15 cellular contexts compared by ENCODE assay signal in genomic region chr17:1498869-1499268, GRCh38. TPM values are rescaled to one million over a fixed set of nuclear protein-coding genes. Genes with fewer than 3 reads are reported as not detected.
A peak's percentile ranks its signal among the peaks of the same experiment; 100 is the strongest.
DNase-seq lines count a peak whose midpoint lies in the region; ATAC-seq, FAIRE-seq and TF ChIP-seq lines count a peak whose summit lies in the region.
"Had no signal": no experiment of that assay in that cellular context is flagged by ENCODE, and none has a peak within 500 bp of the region (broad histone marks: within the 10 kb centered on the region; RNA-seq: fewer than 3 reads in every experiment).

No MANE protein-coding gene starts in this region.

- CTCF ChIA-PET in K562 (lab: Yijun Ruan, JAX; ENCODE audit: low intra/inter-chr PET ratio): no interaction called here

- H2AFZ ChIP-seq in Loucy (ENCODE audit: low read length) (no peak overlapping the region), K562 (ENCODE audit: low read depth, low read length) (no peak overlapping the region)

- H3K4me3 ChIP-seq in Loucy (ENCODE audit: low read length, poor library complexity, severe bottlenecking) (no peak overlapping the region), K562 (no peak overlapping the region)

- no peak for TF ChIP-seq EP300 in K562 (IDR thresholded peaks at IDR 0.05; ENCODE audit: low read length)

- H3K4me1 ChIP-seq in Loucy (ENCODE audit: insufficient read depth, low read length, poor library complexity, severe bottlenecking): peaks cover 6% of the 10 kb centered on the region
- peaks cover 0 to 8% of the 10 kb centered on the region in 2 experiments; a peak in 2 of 5 replicates for H3K4me1 ChIP-seq in K562 (replicated peaks in 1 of 2; ENCODE audit: control insufficient read depth in 2 of 2, insufficient read depth in 2 of 2, low read length in 2 of 2)

- H3F3A ChIP-seq in Loucy (ENCODE audit: low read depth): no peaks in the 10 kb centered on the region

- no TSS peak for BruUV-seq in K562 (replicated peaks; lab: Mats Ljungman, UMichigan)

- no peak for TF ChIP-seq POLR2A in K562 (conservative IDR thresholded peaks at IDR 0.05)

- H3K79me2 ChIP-seq in Loucy (ENCODE audit: insufficient read depth, low read length) (no peaks in the 10 kb centered on the region), K562 (ENCODE audit: control insufficient read depth, insufficient read depth, low read length) (no peaks in the 10 kb centered on the region)

- 48% methylated on average over 9 of the region's 9 CpGs for WGBS in K562 (ENCODE audit: insufficient coverage, low coverage, missing lambda C conversion rate)

- H3K36me3 ChIP-seq in Loucy (ENCODE audit: insufficient read depth, low read length): peaks cover 4% of the 10 kb centered on the region; the same call in 1 of the 2 replicates
- no peaks in the 10 kb centered on the region for H3K36me3 ChIP-seq in K562 (ENCODE audit: control insufficient read depth, insufficient read depth, low read length)

- in situ Hi-C loops in Caki2 (cut with HindIII; ENCODE audit: low pct_unique_long_range_greater_than_20kb, low sequenced_read_pairs): no loop called here
- in situ Hi-C loops in K562 (cut with MboI): no loop called here

- H3K4me2 ChIP-seq in Loucy (ENCODE audit: low read depth, low read length, poor library complexity, severe bottlenecking) (peak overlapping the region; percentile 2), K562 (ENCODE audit: insufficient read depth, low read length) (no peak overlapping the region)

- TF ChIP-seq CTCF in Loucy (conservative IDR thresholded peaks at IDR 0.05; ENCODE audit: low read length): no peak
- TF ChIP-seq CTCF in K562 (IDR thresholded peaks at IDR 0.05 in 2 of 3, conservative IDR thresholded peaks at IDR 0.05 in 1 of 3; ENCODE audit: insufficient read depth in 2 of 3, low read depth in 1 of 3, low read length in 3 of 3): no peak

- ATAC-seq in K562: no peak
- ATAC-seq in HG03521 (IDR thresholded peaks at IDR 0.05; ENCODE audit: unreplicated experiment): no peak
- ATAC-seq in HG03159 (IDR thresholded peaks at IDR 0.05; ENCODE audit: unreplicated experiment): no peak

- no peaks in the 10 kb centered on the region for H3K9me3 ChIP-seq in Loucy (ENCODE audit: insufficient read depth, low read depth, low read length)
- H3K9me3 ChIP-seq in K562 (replicated peaks; ENCODE audit: control insufficient read depth, insufficient read depth, low read depth, low read length): no peaks in the 10 kb centered on the region

- H3K27me3 ChIP-seq in Loucy (ENCODE audit: insufficient read depth, low read length, poor library complexity, severe bottlenecking) (no peaks in the 10 kb centered on the region), K562 (ENCODE audit: control insufficient read depth in 2 of 2, insufficient read depth in 2 of 2, low read length in 2 of 2) (no peaks in the 10 kb centered on the region)

- H4K20me1 ChIP-seq in Loucy (ENCODE audit: insufficient read depth, low read length, poor library complexity, severe bottlenecking) (no peaks in the 10 kb centered on the region), K562 (replicated peaks; ENCODE audit: control insufficient read depth, insufficient read depth, low read length) (no peaks in the 10 kb centered on the region)

- H3K27ac ChIP-seq in K562 (ENCODE audit: extremely low read depth, low read depth, low read length): no peak overlapping the region

- no peaks in the 10 kb centered on the region for H3K9me1 ChIP-seq in K562 (ENCODE audit: control insufficient read depth, insufficient read depth, low read length)

- POLR2A ChIA-PET in K562 (lab: Yijun Ruan, JAX): interaction anchor here (1.5 kb wide), 1 partner anchor 11 kb away, joined by 5 read pairs; no protein-coding TSS in a partner anchor

- H3K9ac ChIP-seq in Loucy (ENCODE audit: low read depth, low read length, poor library complexity, severe bottlenecking): no peak overlapping the region
- H3K9ac ChIP-seq in K562 (ENCODE audit: insufficient read depth in 1 of 2, low read depth in 2 of 2, low read length in 2 of 2): no peak overlapping the region

- TF ChIP-seq RAD21 in K562 (CRISPR knock-in tag; conservative IDR thresholded peaks at IDR 0.05 in 1 of 2, IDR thresholded peaks at IDR 0.05 in 1 of 2): no peak

- no peaks in the 10 kb centered on the region for H3K9me2 ChIP-seq in Loucy (replicated peaks; ENCODE audit: low read depth, low read length)

- FAIRE-seq in K562 (lab: Jason Lieb, UNC): no peak
- FAIRE-seq: endothelial cell of umbilical vein had no signal

- peak; percentile 46 for DNase-seq in Caki2 (ENCODE audit: low read depth)
- no peak for DNase-seq in K562 (ENCODE audit: extremely low read depth in 1 of 4, low spot score in 3 of 4)
- DNase-seq in myocyte (ENCODE audit: low read depth): peak; percentile 78
- no peak for DNase-seq in effector CD4-positive, alpha-beta T cell
- no peak for DNase-seq in Ammon's horn (ENCODE audit: low spot score)
- DNase-seq: activated CD4-positive, alpha-beta memory T cell treated with anti-CD3 and anti-CD28 coated beads, Interleukin-2, amount 10 ng/mL, durations not matched to agents 7 days and 5 days; activated gamma-delta T cell treated with Interleukin-2 at 50 U/mL for 16 hours; COR-L47; hypothalamus; NCI-H2029; Right ventricle myocardium superior had no signal

- intact Hi-C loops in K562 (cut with micrococcal nuclease): no loop called here

RNA-seq across cellular contexts. Expression of gene MYO1C, which starts 6.4 kb away (rescaled TPM):
- total RNA-seq in Caki2 (2014; rRNA removed; shearing (Covaris generic); ENCODE audit: low replicate concordance): 63.8 and 85.8 TPM in 2 replicates
- total RNA-seq in K562 (2011; cell fraction: chromatin; rRNA removed; ENCODE audit: low replicate concordance): 62.3 and 168 TPM in 2 replicates
- 61.3 and 72.2 TPM in 2 replicates for total RNA-seq in K562 (2011; cell fraction: nucleolus; rRNA removed)
- 63.9 and 80.0 TPM in 2 replicates for total RNA-seq in K562 (2011; cell fraction: nucleoplasm; rRNA removed)
- total RNA-seq in K562 (2014; rRNA removed): 11.6 and 16.2 TPM in 2 replicates
- 5.1 and 9.1 TPM in 2 replicates for total RNA-seq in K562 (2014; rRNA removed; fragmentation: Illumina TruSeq; extraction: Trizol)
- total RNA-seq in K562 (2015; rRNA removed; fragmentation: Illumina TruSeq; extraction: Trizol): 9.3 and 11.6 TPM in 2 replicates
- 31.4 and 32.5 TPM in 2 replicates for total RNA-seq in K562 (2021)
- 14.8 and 19.1 TPM in 2 replicates for polyA plus RNA-seq in K562 (2011; rRNA removed)
- 10.3 and 16.8 TPM in 2 replicates for polyA plus RNA-seq in K562 (2011; cell fraction: cytosol; rRNA removed)
- polyA plus RNA-seq in K562 (2011; cell fraction: nucleus; rRNA removed): 42.0 and 49.2 TPM in 2 replicates
- 20.0 and 32.7 TPM in 2 replicates for polyA plus RNA-seq in K562 (2012)
- polyA plus RNA-seq in K562 (2014; fragmentation: Illumina TruSeq; extraction: Trizol): 16.4 and 20.3 TPM in 2 replicates
- polyA plus RNA-seq in K562 (2014; fragmentation: Nextera tagmentation; extraction: Ambion mirVana): under 1 TPM; 0.46 to 0.78 TPM
- 12.7 and 16.6 TPM in 2 replicates for polyA plus RNA-seq in K562 (2014; rRNA removed)
- 29.7 and 38.7 TPM in 2 replicates for polyA minus RNA-seq in K562 (2011; rRNA and poly(A)+ RNA removed)
- polyA minus RNA-seq in K562 (2011; cell fraction: cytosol; rRNA and poly(A)+ RNA removed): 24.1 and 28.1 TPM in 2 replicates
- 19.0 and 27.8 TPM in 2 replicates for polyA minus RNA-seq in K562 (2011; cell fraction: nucleus; rRNA and poly(A)+ RNA removed)
- 122 and 125 TPM in 2 replicates for total RNA-seq in myocyte
- 220 TPM for polyA plus RNA-seq in myocyte (2012)

RNA-seq across cellular contexts. Expression of gene INPP5K, which starts 17.5 kb away (rescaled TPM):
- 24.8 and 33.3 TPM in 2 replicates for total RNA-seq in Caki2 (2014; rRNA removed; shearing (Covaris generic); ENCODE audit: low replicate concordance)
- 20.1 and 48.1 TPM in 2 replicates for total RNA-seq in K562 (2011; cell fraction: chromatin; rRNA removed; ENCODE audit: low replicate concordance)
- total RNA-seq in K562 (2011; cell fraction: nucleolus; rRNA removed): 28.3 and 32.5 TPM in 2 replicates
- total RNA-seq in K562 (2011; cell fraction: nucleoplasm; rRNA removed): 18.3 and 29.5 TPM in 2 replicates
- total RNA-seq in K562 (2014; rRNA removed) (15.1 and 23.3 TPM in 2 replicates), K562 (2014; rRNA removed; fragmentation: Illumina TruSeq; extraction: Trizol) (6.0 and 7.2 TPM in 2 replicates), K562 (2015; rRNA removed; fragmentation: Illumina TruSeq; extraction: Trizol) (5.5 and 7.4 TPM in 2 replicates), K562 (2021) (11.8 and 13.7 TPM in 2 replicates), myocyte (47.2 and 71.4 TPM in 2 replicates)
- polyA plus RNA-seq in K562 (2011; rRNA removed) (12.1 and 12.4 TPM in 2 replicates), K562 (2014; fragmentation: Illumina TruSeq; extraction: Trizol) (10.1 and 10.2 TPM in 2 replicates), K562 (2014; fragmentation: Nextera tagmentation; extraction: Ambion mirVana) (1 to 10 TPM in 1 of 2 experiments, under 1 TPM in 1; 0.63 to 1.0 TPM), K562 (2014; rRNA removed) (12.2 and 12.9 TPM in 2 replicates)
- 13.8 and 18.3 TPM in 2 replicates for polyA plus RNA-seq in K562 (2011; cell fraction: cytosol; rRNA removed)
- polyA plus RNA-seq in K562 (2011; cell fraction: nucleus; rRNA removed): 17.2 and 21.3 TPM in 2 replicates
- polyA plus RNA-seq in K562 (2012): 14.0 and 20.7 TPM in 2 replicates
- polyA minus RNA-seq in K562 (2011; rRNA and poly(A)+ RNA removed): 10.6 and 16.2 TPM in 2 replicates
- 10.8 and 16.8 TPM in 2 replicates for polyA minus RNA-seq in K562 (2011; cell fraction: cytosol; rRNA and poly(A)+ RNA removed)
- 11.6 and 12.9 TPM in 2 replicates for polyA minus RNA-seq in K562 (2011; cell fraction: nucleus; rRNA and poly(A)+ RNA removed)
- polyA plus RNA-seq in myocyte (2012): 57.7 TPM

RNA-seq across cellular contexts. Expression of gene CRK, which starts 42.8 kb away (rescaled TPM):
- total RNA-seq in Caki2 (2014; rRNA removed; shearing (Covaris generic); ENCODE audit: low replicate concordance): 25.4 and 35.3 TPM in 2 replicates
- 33.0 TPM in 2 replicates for total RNA-seq in K562 (2011; cell fraction: chromatin; rRNA removed; ENCODE audit: low replicate concordance)
- total RNA-seq in K562 (2011; cell fraction: nucleolus; rRNA removed): 17.5 and 19.2 TPM in 2 replicates
- 28.4 and 41.1 TPM in 2 replicates for total RNA-seq in K562 (2011; cell fraction: nucleoplasm; rRNA removed)
- total RNA-seq in K562 (2014; rRNA removed): 23.2 and 24.7 TPM in 2 replicates
- total RNA-seq in K562 (2014; rRNA removed; fragmentation: Illumina TruSeq; extraction: Trizol): 30.0 and 31.2 TPM in 2 replicates
- 29.2 and 30.2 TPM in 2 replicates for total RNA-seq in K562 (2015; rRNA removed; fragmentation: Illumina TruSeq; extraction: Trizol)
- 22.1 and 23.9 TPM in 2 replicates for total RNA-seq in K562 (2021)
- 32.0 and 40.2 TPM in 2 replicates for polyA plus RNA-seq in K562 (2011; rRNA removed)
- polyA plus RNA-seq in K562 (2011; cell fraction: cytosol; rRNA removed): 18.8 and 29.0 TPM in 2 replicates
- polyA plus RNA-seq in K562 (2011; cell fraction: nucleus; rRNA removed): 5.0 and 5.4 TPM in 2 replicates
- 14.3 and 18.9 TPM in 2 replicates for polyA plus RNA-seq in K562 (2012)
- polyA plus RNA-seq in K562 (2014; fragmentation: Illumina TruSeq; extraction: Trizol): 26.5 and 27.3 TPM in 2 replicates
- 10 to 100 TPM; 13.1 to 17.7 TPM for polyA plus RNA-seq in K562 (2014; fragmentation: Nextera tagmentation; extraction: Ambion mirVana)
- 24.3 and 26.1 TPM in 2 replicates for polyA plus RNA-seq in K562 (2014; rRNA removed)
- 46.6 and 50.1 TPM in 2 replicates for polyA minus RNA-seq in K562 (2011; rRNA and poly(A)+ RNA removed)
- 17.0 and 17.5 TPM in 2 replicates for polyA minus RNA-seq in K562 (2011; cell fraction: cytosol; rRNA and poly(A)+ RNA removed)
- polyA minus RNA-seq in K562 (2011; cell fraction: nucleus; rRNA and poly(A)+ RNA removed): 4.3 and 5.8 TPM in 2 replicates
- 47.6 and 51.9 TPM in 2 replicates for total RNA-seq in myocyte
- polyA plus RNA-seq in myocyte (2012): 39.9 TPM

Comparison
In these comparisons a context has a peak if more than half of its experiments do, and no peak if none do; other contexts are left out.
1. DNase-seq: peak in Caki2 (single experiment) and myocyte (single experiment); none in K562 (0 of 4), effector CD4-positive, alpha-beta T cell (single experiment) and Ammon's horn (single experiment).